Comparison of ENCODE assay signal across 1 cellular context in genomic region chr6:33621396-33622388, GRCh38.
TF ChIP-seq lines count a peak whose summit lies in the region.

No MANE protein-coding gene starts in this region.

TF ChIP-seq in HepG2, 621 proteins besides CTCF, POLR2A, EP300 and RAD21 (continued from another document):
- TF ChIP-seq, protein P1, sequence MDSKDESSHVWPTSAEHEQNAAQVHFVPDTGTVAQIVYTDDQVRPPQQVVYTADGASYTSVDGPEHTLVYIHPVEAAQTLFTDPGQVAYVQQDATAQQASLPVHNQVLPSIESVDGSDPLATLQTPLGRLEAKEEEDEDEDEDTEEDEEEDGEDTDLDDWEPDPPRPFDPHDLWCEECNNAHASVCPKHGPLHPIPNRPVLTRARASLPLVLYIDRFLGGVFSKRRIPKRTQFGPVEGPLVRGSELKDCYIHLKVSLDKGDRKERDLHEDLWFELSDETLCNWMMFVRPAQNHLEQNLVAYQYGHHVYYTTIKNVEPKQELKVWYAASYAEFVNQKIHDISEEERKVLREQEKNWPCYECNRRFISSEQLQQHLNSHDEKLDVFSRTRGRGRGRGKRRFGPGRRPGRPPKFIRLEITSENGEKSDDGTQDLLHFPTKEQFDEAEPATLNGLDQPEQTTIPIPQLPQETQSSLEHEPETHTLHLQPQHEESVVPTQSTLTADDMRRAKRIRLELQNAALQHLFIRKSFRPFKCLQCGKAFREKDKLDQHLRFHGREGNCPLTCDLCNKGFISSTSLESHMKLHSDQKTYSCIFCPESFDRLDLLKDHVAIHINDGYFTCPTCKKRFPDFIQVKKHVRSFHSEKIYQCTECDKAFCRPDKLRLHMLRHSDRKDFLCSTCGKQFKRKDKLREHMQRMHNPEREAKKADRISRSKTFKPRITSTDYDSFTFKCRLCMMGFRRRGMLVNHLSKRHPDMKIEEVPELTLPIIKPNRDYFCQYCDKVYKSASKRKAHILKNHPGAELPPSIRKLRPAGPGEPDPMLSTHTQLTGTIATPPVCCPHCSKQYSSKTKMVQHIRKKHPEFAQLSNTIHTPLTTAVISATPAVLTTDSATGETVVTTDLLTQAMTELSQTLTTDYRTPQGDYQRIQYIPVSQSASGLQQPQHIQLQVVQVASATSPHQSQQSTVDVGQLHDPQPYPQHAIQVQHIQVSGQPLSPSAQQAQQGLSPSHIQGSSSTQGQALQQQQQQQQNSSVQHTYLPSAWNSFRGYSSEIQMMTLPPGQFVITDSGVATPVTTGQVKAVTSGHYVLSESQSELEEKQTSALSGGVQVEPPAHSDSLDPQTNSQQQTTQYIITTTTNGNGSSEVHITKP (CRISPR knock-in tag; IDR thresholded peaks at IDR 0.05; ENCODE audit: low read depth) = peak; percentile 13; the same call in 1 of the 2 replicates
- no peak for TF ChIP-seq SOX6 (IDR thresholded peaks at IDR 0.05)
- 0 out of 2 replicates have a peak, but pooled peaks have one; percentile 10 for TF ChIP-seq SOX6 (CRISPR knock-in tag; IDR thresholded peaks at IDR 0.05)
- peak; percentile 49; the same call in 1 of the 2 replicates for TF ChIP-seq GABPB1 (CRISPR knock-in tag; IDR thresholded peaks at IDR 0.05)
- TF ChIP-seq NCOA2 (CRISPR knock-in tag; IDR thresholded peaks at IDR 0.05) = no peak
- TF ChIP-seq, protein P2, sequence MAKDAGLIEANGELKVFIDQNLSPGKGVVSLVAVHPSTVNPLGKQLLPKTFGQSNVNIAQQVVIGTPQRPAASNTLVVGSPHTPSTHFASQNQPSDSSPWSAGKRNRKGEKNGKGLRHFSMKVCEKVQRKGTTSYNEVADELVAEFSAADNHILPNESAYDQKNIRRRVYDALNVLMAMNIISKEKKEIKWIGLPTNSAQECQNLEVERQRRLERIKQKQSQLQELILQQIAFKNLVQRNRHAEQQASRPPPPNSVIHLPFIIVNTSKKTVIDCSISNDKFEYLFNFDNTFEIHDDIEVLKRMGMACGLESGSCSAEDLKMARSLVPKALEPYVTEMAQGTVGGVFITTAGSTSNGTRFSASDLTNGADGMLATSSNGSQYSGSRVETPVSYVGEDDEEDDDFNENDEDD (CRISPR knock-in tag; IDR thresholded peaks at IDR 0.05; ENCODE audit: borderline replicate concordance) = peak; percentile 4; the same call in 1 of the 2 replicates
- 0 out of 2 replicates have a peak, but pooled peaks have one; percentile 30 for TF ChIP-seq ZNF614 (CRISPR knock-in tag; IDR thresholded peaks at IDR 0.05; ENCODE audit: borderline replicate concordance)
- TF ChIP-seq, protein P3, sequence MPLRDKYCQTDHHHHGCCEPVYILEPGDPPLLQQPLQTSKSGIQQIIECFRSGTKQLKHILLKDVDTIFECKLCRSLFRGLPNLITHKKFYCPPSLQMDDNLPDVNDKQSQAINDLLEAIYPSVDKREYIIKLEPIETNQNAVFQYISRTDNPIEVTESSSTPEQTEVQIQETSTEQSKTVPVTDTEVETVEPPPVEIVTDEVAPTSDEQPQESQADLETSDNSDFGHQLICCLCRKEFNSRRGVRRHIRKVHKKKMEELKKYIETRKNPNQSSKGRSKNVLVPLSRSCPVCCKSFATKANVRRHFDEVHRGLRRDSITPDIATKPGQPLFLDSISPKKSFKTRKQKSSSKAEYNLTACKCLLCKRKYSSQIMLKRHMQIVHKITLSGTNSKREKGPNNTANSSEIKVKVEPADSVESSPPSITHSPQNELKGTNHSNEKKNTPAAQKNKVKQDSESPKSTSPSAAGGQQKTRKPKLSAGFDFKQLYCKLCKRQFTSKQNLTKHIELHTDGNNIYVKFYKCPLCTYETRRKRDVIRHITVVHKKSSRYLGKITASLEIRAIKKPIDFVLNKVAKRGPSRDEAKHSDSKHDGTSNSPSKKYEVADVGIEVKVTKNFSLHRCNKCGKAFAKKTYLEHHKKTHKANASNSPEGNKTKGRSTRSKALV (CRISPR knock-in tag; IDR thresholded peaks at IDR 0.05) = peak; percentile 62
- TF ChIP-seq ZFP1 (CRISPR knock-in tag; IDR thresholded peaks at IDR 0.05) = no peak
- TF ChIP-seq, protein P4, sequence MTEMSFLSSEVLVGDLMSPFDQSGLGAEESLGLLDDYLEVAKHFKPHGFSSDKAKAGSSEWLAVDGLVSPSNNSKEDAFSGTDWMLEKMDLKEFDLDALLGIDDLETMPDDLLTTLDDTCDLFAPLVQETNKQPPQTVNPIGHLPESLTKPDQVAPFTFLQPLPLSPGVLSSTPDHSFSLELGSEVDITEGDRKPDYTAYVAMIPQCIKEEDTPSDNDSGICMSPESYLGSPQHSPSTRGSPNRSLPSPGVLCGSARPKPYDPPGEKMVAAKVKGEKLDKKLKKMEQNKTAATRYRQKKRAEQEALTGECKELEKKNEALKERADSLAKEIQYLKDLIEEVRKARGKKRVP (CRISPR knock-in tag; IDR thresholded peaks at IDR 0.05) = peak in 1 of 2 experiments; percentile 25; a peak in 1 of 4 replicates
